ENCODE assay signal across 9 cellular contexts in the genomic region with DNA sequence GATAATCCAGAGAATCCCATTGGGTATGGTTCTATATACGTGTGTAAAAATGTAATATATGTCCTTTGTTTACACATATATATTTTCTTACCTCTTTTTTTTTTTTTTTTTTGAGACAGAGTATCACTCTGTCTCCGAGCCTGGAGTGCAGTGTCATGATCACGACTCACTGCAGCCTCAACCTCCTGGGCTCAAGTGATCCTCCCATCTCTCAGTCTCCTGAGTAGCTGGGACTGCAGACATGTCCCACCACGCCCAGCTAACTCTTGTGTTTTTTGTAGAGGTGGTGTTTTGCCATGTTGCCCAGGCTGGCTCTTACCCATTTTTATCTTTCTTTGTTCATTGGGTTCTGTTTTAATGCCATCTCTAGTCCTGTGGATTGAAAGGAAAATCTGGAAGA. TPM values are rescaled to one million over a fixed set of nuclear protein-coding genes. Genes with fewer than 3 reads are reported as not detected.
DNase-seq lines count a peak whose midpoint lies in the region; ATAC-seq, FAIRE-seq and TF ChIP-seq lines count a peak whose summit lies in the region.
"Had no signal": no experiment of that assay in that cellular context is flagged by ENCODE, and none has a peak within 500 bp of the region (broad histone marks: within the 10 kb centered on the region; RNA-seq: fewer than 3 reads in every experiment).

No MANE protein-coding gene starts in this region.

- H3K4me3 ChIP-seq in CD8-positive, alpha-beta memory T cell (ENCODE audit: low read length) = no peak overlapping the region
- H3K4me3 ChIP-seq in K562 (no peak overlapping the region), tibial artery (no peak overlapping the region)

- H3K4me1 Mint-ChIP-seq in CD8-positive, alpha-beta memory T cell = peaks cover 35 to 47% (median 40%) of the 10 kb centered on the region in 3 donors
- H3K4me1 Mint-ChIP-seq in IgD-negative memory B cell (peaks cover 16 to 25% (median 20%) of the 10 kb centered on the region in 3 donors), nephron progenitor cell (no peaks in the 10 kb centered on the region)

- H3K27me3 Mint-ChIP-seq in CD8-positive, alpha-beta memory T cell = no peaks in the 10 kb centered on the region
- no peaks in the 10 kb centered on the region for H3K27me3 Mint-ChIP-seq in IgD-negative memory B cell
- H3K27me3 Mint-ChIP-seq in nephron progenitor cell (ENCODE audit: low read depth, poor library complexity) = no peaks in the 10 kb centered on the region

- no peak for TF ChIP-seq POLR2A in K562 (conservative IDR thresholded peaks at IDR 0.05)

- WGBS in K562 (ENCODE audit: insufficient coverage, low coverage, missing lambda C conversion rate) = 69% methylated on average over 4 of the region's 4 CpGs

- no peaks in the 10 kb centered on the region for H3K9me3 ChIP-seq in CD8-positive, alpha-beta memory T cell (ENCODE audit: low read length)
- H3K9me3 ChIP-seq in K562 (replicated peaks; ENCODE audit: control insufficient read depth, insufficient read depth, low read depth, low read length) (no peaks in the 10 kb centered on the region), tibial artery (no peaks in the 10 kb centered on the region)

- TF ChIP-seq EP300 in K562 (IDR thresholded peaks at IDR 0.05; ENCODE audit: low read length) = no peak

- no peak for DNase-seq in CD8-positive, alpha-beta memory T cell
- no peak for DNase-seq in K562 (ENCODE audit: extremely low read depth in 1 of 4, low spot score in 3 of 4)
- DNase-seq in nephron progenitor cell = no peak
- DNase-seq in epidermal melanocyte (ENCODE audit: insufficient read length, low spot score) = no peak
- no peak for DNase-seq in tibial artery
- no peak for DNase-seq in hepatic stellate cell (ENCODE audit: low spot score)
- DNase-seq: SIG-M5 had no signal

- POLR2A ChIA-PET in CD8-positive, alpha-beta memory T cell (lab: Charles Lee) = interaction anchor here (0.7 to 0.9 kb wide), 2 partner anchors 67 to 69 kb away, joined by 4 read pairs; a partner anchor contains a TSS
- POLR2A ChIA-PET in K562 (lab: Yijun Ruan, JAX) = interaction anchor here (1.6 kb wide), 1 partner anchor 69 kb away, joined by 3 read pairs; a partner anchor contains a TSS

- H3K36me3 Mint-ChIP-seq in CD8-positive, alpha-beta memory T cell = peaks cover 3 to 71% (median 9%) of the 10 kb centered on the region in 3 donors
- H3K36me3 Mint-ChIP-seq in IgD-negative memory B cell (peaks cover 8% of the 10 kb centered on the region), nephron progenitor cell (ENCODE audit: low read depth) (peaks cover 65% of the 10 kb centered on the region)

- ATAC-seq in K562 (peak; percentile 61), GM19463 (IDR thresholded peaks at IDR 0.05; ENCODE audit: unreplicated experiment) (no peak)

- CTCF ChIA-PET in CD8-positive, alpha-beta memory T cell (lab: Charles Lee) = interaction anchor here (0.7 to 1.6 kb wide), 3 partner anchors 25 to 83 kb away, joined by 3 to 7 read pairs (median 3); no protein-coding TSS in a partner anchor
- CTCF ChIA-PET in K562 (lab: Yijun Ruan, JAX; ENCODE audit: low intra/inter-chr PET ratio) = no interaction called here

- intact Hi-C loops in K562 (cut with micrococcal nuclease) (no loop called here), tibial artery (cut with DNase I; ENCODE audit: low total_unique reads) (no loop called here)

- no peaks in the 10 kb centered on the region for H3K9me3 Mint-ChIP-seq in CD8-positive, alpha-beta memory T cell
- H3K9me3 Mint-ChIP-seq in IgD-negative memory B cell (no peaks in the 10 kb centered on the region), nephron progenitor cell (no peaks in the 10 kb centered on the region)

- peak overlapping the region; percentile 62 to 94 (median 82) for H3K27ac Mint-ChIP-seq in CD8-positive, alpha-beta memory T cell
- H3K27ac Mint-ChIP-seq in IgD-negative memory B cell (peak overlapping the region; percentile 61 to 85 (median 83)), nephron progenitor cell (peak overlapping the region; percentile 93)

- peaks cover 74% of the 10 kb centered on the region for H3K79me2 ChIP-seq in K562 (ENCODE audit: control insufficient read depth, insufficient read depth, low read length)

- H3K36me3 ChIP-seq in CD8-positive, alpha-beta memory T cell (ENCODE audit: insufficient read depth, low read length) = peaks cover 27% of the 10 kb centered on the region
- H3K36me3 ChIP-seq in K562 (ENCODE audit: control insufficient read depth, insufficient read depth, low read length) (peaks cover 92% of the 10 kb centered on the region), tibial artery (peaks cover 62 to 83% (median 78%) of the 10 kb centered on the region in 3 donors)

- no peaks in the 10 kb centered on the region for H3K9me1 ChIP-seq in K562 (ENCODE audit: control insufficient read depth, insufficient read depth, low read length)

- peaks cover 24% of the 10 kb centered on the region for H3K4me1 ChIP-seq in CD8-positive, alpha-beta memory T cell (ENCODE audit: insufficient read depth, low read length)
- H3K4me1 ChIP-seq in K562 (replicated peaks in 1 of 2; ENCODE audit: control insufficient read depth in 2 of 2, insufficient read depth in 2 of 2, low read length in 2 of 2) (no peaks in the 10 kb centered on the region), tibial artery (peaks cover 0 to 24% (median 0%) of the 10 kb centered on the region in 4 donors)

- no peak for FAIRE-seq in K562 (lab: Jason Lieb, UNC)

- no peak overlapping the region for H2AFZ ChIP-seq in K562 (ENCODE audit: low read depth, low read length)

- TF ChIP-seq CTCF in K562 (IDR thresholded peaks at IDR 0.05 in 2 of 3, conservative IDR thresholded peaks at IDR 0.05 in 1 of 3; ENCODE audit: insufficient read depth in 2 of 3, low read depth in 1 of 3, low read length in 3 of 3) (no peak), nephron progenitor cell (IDR thresholded peaks at IDR 0.05) (no peak), tibial artery (IDR thresholded peaks at IDR 0.05) (no peak)

- no peak overlapping the region for H3K4me2 ChIP-seq in K562 (ENCODE audit: insufficient read depth, low read length)

- peak overlapping the region; percentile 57 to 86 (median 71) for H3K4me3 Mint-ChIP-seq in CD8-positive, alpha-beta memory T cell
- H3K4me3 Mint-ChIP-seq in IgD-negative memory B cell (peak overlapping the region in 3 of 4 donors; percentile 18 to 83 (median 78)), nephron progenitor cell (no peak overlapping the region)

- H4K20me1 ChIP-seq in K562 (replicated peaks; ENCODE audit: control insufficient read depth, insufficient read depth, low read length) = no peaks in the 10 kb centered on the region

- no TSS peak for BruUV-seq in K562 (replicated peaks; lab: Mats Ljungman, UMichigan)

- in situ Hi-C loops in K562 (cut with MboI) = loop anchor here (5.0 kb wide), 1 partner anchor 104 kb away; no protein-coding TSS in a partner anchor

- TF ChIP-seq RAD21 in K562 (CRISPR knock-in tag; conservative IDR thresholded peaks at IDR 0.05 in 1 of 2, IDR thresholded peaks at IDR 0.05 in 1 of 2) = no peak

- no peak overlapping the region for H3K27ac ChIP-seq in CD8-positive, alpha-beta memory T cell (ENCODE audit: low read depth, low read length)
- H3K27ac ChIP-seq in K562 (ENCODE audit: extremely low read depth, low read depth, low read length) (no peak overlapping the region; the same call in 2 of the 3 replicates), tibial artery (no peak overlapping the region)

- no peaks in the 10 kb centered on the region for H3K27me3 ChIP-seq in CD8-positive, alpha-beta memory T cell (ENCODE audit: insufficient read depth, low read length, poor library complexity, severe bottlenecking)
- H3K27me3 ChIP-seq in K562 (ENCODE audit: control insufficient read depth in 2 of 2, insufficient read depth in 2 of 2, low read length in 2 of 2) = no peaks in the 10 kb centered on the region
- H3K27me3 ChIP-seq in tibial artery = no peaks in the 10 kb centered on the region

- H3K9ac ChIP-seq in K562 (ENCODE audit: insufficient read depth in 1 of 2, low read depth in 2 of 2, low read length in 2 of 2) = no peak overlapping the region

TF ChIP-seq in K562, 482 proteins besides CTCF, POLR2A, EP300 and RAD21 (continues in another document):
- TF ChIP-seq NFE2 (IDR thresholded peaks at IDR 0.05; ENCODE audit: low read depth) = peak; percentile 26; the same call in 1 of the 2 replicates
- TF ChIP-seq, protein P1, sequence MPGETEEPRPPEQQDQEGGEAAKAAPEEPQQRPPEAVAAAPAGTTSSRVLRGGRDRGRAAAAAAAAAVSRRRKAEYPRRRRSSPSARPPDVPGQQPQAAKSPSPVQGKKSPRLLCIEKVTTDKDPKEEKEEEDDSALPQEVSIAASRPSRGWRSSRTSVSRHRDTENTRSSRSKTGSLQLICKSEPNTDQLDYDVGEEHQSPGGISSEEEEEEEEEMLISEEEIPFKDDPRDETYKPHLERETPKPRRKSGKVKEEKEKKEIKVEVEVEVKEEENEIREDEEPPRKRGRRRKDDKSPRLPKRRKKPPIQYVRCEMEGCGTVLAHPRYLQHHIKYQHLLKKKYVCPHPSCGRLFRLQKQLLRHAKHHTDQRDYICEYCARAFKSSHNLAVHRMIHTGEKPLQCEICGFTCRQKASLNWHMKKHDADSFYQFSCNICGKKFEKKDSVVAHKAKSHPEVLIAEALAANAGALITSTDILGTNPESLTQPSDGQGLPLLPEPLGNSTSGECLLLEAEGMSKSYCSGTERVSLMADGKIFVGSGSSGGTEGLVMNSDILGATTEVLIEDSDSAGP (CRISPR knock-in tag; IDR thresholded peaks at IDR 0.05) = no peak
- TF ChIP-seq ZNF57 (CRISPR knock-in tag; IDR thresholded peaks at IDR 0.05) = no peak
- no peak for TF ChIP-seq PPARD (CRISPR knock-in tag; IDR thresholded peaks at IDR 0.05)

RNA-seq across cellular contexts. Expression of a gene that starts 59.5 kb away (rescaled TPM):
- 10 to 100 TPM; 49.9 to 51.5 TPM for total RNA-seq in CD8-positive, alpha-beta memory T cell
- polyA plus RNA-seq in CD8-positive, alpha-beta memory T cell = 24.7 TPM
- polyA plus RNA-seq in IgD-negative memory B cell = 30.5 TPM
- 64.2 and 253 TPM in 2 replicates for total RNA-seq in K562 (2011; cell fraction: chromatin; rRNA removed; ENCODE audit: low replicate concordance)
- 186 and 214 TPM in 2 replicates for total RNA-seq in K562 (2011; cell fraction: nucleolus; rRNA removed)
- total RNA-seq in K562 (2011; cell fraction: nucleoplasm; rRNA removed) = 76.0 and 95.5 TPM in 2 replicates
- 43.3 and 54.0 TPM in 2 replicates for total RNA-seq in K562 (2014; rRNA removed)
- 10.4 and 11.0 TPM in 2 replicates for total RNA-seq in K562 (2014; rRNA removed; fragmentation: Illumina TruSeq; extraction: Trizol)
- total RNA-seq in K562 (2015; rRNA removed; fragmentation: Illumina TruSeq; extraction: Trizol) = 29.6 and 33.2 TPM in 2 replicates
- 46.5 and 53.4 TPM in 2 replicates for total RNA-seq in K562 (2021)
- 43.4 and 71.1 TPM in 2 replicates for polyA plus RNA-seq in K562 (2011; rRNA removed)
- 56.0 and 83.7 TPM in 2 replicates for polyA plus RNA-seq in K562 (2011; cell fraction: cytosol; rRNA removed)
- 333 and 422 TPM in 2 replicates for polyA plus RNA-seq in K562 (2011; cell fraction: nucleus; rRNA removed)
- polyA plus RNA-seq in K562 (2012) = 34.3 and 57.6 TPM in 2 replicates
- 15.1 and 31.6 TPM in 2 replicates for polyA plus RNA-seq in K562 (2014; fragmentation: Illumina TruSeq; extraction: Trizol)
- 1 to 10 TPM; 1.1 to 1.7 TPM for polyA plus RNA-seq in K562 (2014; fragmentation: Nextera tagmentation; extraction: Ambion mirVana)
- 50.3 and 54.1 TPM in 2 replicates for polyA plus RNA-seq in K562 (2014; rRNA removed)
- polyA minus RNA-seq in K562 (2011; rRNA and poly(A)+ RNA removed) = 22.8 and 30.5 TPM in 2 replicates
- polyA minus RNA-seq in K562 (2011; cell fraction: cytosol; rRNA and poly(A)+ RNA removed) = 36.4 and 38.9 TPM in 2 replicates
- 70.3 and 82.3 TPM in 2 replicates for polyA minus RNA-seq in K562 (2011; cell fraction: nucleus; rRNA and poly(A)+ RNA removed)
